17 cellular contexts compared by ENCODE assay signal in the genomic region with DNA sequence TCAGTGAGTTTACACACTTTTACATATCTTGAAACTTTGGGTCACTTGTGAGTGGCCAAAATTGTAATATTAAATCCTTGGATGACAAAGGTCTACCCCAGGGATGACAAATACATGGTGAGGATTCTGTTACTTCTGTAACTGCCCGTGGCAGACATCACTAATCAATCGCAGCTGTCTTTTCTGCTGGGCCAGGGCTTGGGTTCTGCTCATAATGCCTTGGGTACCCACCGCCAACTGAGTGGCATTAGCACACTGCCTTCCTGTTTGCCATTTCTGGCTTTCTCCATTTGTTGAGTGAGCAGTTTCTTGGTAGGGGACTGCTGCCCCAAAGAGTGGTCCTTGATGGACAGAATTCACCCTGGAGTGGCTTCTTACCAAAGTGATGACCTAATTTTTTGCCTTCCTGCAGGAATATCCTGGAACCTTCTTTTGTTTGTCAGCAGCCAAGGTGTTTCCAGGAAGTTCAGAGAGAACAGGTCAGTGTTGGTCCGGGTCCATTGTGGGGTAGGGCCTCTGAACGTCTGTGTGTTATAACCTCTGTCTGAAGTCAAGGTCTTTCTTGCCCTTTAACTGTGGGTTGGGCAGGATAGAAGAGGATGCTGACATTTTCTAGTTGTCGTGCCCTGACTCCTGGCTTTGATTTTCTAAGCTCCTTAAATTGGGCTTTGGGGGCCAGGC. TPM values are rescaled to one million over a fixed set of nuclear protein-coding genes. Genes with fewer than 3 reads are reported as not detected.
DNase-seq lines count a peak whose midpoint lies in the region; ATAC-seq, FAIRE-seq and TF ChIP-seq lines count a peak whose summit lies in the region.
"Had no signal": no experiment of that assay in that cellular context is flagged by ENCODE, and none has a peak within 500 bp of the region (broad histone marks: within the 10 kb centered on the region; RNA-seq: fewer than 3 reads in every experiment).

No MANE protein-coding gene starts in this region.

- H2AFZ ChIP-seq in Loucy (ENCODE audit: low read length) = peak overlapping the region; percentile 76
- H2AFZ ChIP-seq: PC-9 had no signal

- no peaks in the 10 kb centered on the region for H3K9me3 Mint-ChIP-seq in mesothelial cell of epicardium
- H3K9me3 Mint-ChIP-seq: dendritic cell treated with granulocyte-macrophage colony-stimulating factor and Interleukin-4, amounts not matched to agents 40 ng/mL and 50 ng/mL, for 4 days; natural killer cell had no signal

- no peak for DNase-seq in left ventricle myocardium inferior
- no peak for DNase-seq in mesothelial cell of epicardium (ENCODE audit: low spot score in 2 of 2, unreplicated experiment in 2 of 2)
- DNase-seq in testis = peak; percentile 23
- DNase-seq in RCC 7860 (ENCODE audit: low spot score) = no peak
- DNase-seq: activated CD4-positive, alpha-beta T cell treated with anti-CD3 and anti-CD28 coated beads for 36 hours; BE2C; erythroblast; natural killer cell; NCI-H1092; NCI-H748 treated with DMSO at 0.1 percent for 48 hours; SK-N-SH; thyroid gland had no signal

- TF ChIP-seq POLR2A in testis (IDR thresholded peaks at IDR 0.05) = no peak

- H3K9me3 ChIP-seq in Loucy (ENCODE audit: insufficient read depth, low read depth, low read length) (no peaks in the 10 kb centered on the region), left ventricle myocardium inferior (replicated peaks) (no peaks in the 10 kb centered on the region), testis (no peaks in the 10 kb centered on the region)
- H3K9me3 ChIP-seq: BE2C, SK-N-SH, thyroid gland had no signal

- no peaks in the 10 kb centered on the region for H3K27me3 Mint-ChIP-seq in mesothelial cell of epicardium (ENCODE audit: low read depth)
- H3K27me3 Mint-ChIP-seq: activated CD4-positive, alpha-beta T cell treated with anti-CD3 and anti-CD28 coated beads for 36 hours had no signal

- H3K4me1 Mint-ChIP-seq in mesothelial cell of epicardium = peaks cover 42% of the 10 kb centered on the region
- H3K4me1 Mint-ChIP-seq: natural killer cell had no signal

- no peak overlapping the region for H3K9ac ChIP-seq in Loucy (ENCODE audit: low read depth, low read length, poor library complexity, severe bottlenecking)
- H3K9ac ChIP-seq: SK-N-SH had no signal

- H3K27me3 ChIP-seq in Loucy (ENCODE audit: insufficient read depth, low read length, poor library complexity, severe bottlenecking) (no peaks in the 10 kb centered on the region), left ventricle myocardium inferior (ENCODE audit: low read depth) (no peaks in the 10 kb centered on the region), testis (no peaks in the 10 kb centered on the region)
- H3K27me3 ChIP-seq: BE2C, thyroid gland had no signal

- intact Hi-C loops in left ventricle myocardium inferior (cut with micrococcal nuclease) (no loop called here), testis (cut with DNase I; ENCODE audit: low total_unique reads) (no loop called here)

- H3K27ac ChIP-seq in left ventricle myocardium inferior (replicated peaks) (peak overlapping the region; percentile 95), testis (no peak overlapping the region)
- H3K27ac ChIP-seq: PC-9 had no signal

- TF ChIP-seq CTCF in Loucy (conservative IDR thresholded peaks at IDR 0.05; ENCODE audit: low read length) (no peak), left ventricle myocardium inferior (IDR thresholded peaks at IDR 0.05; ENCODE audit: borderline replicate concordance) (no peak), mesothelial cell of epicardium (IDR thresholded peaks at IDR 0.05; ENCODE audit: unreplicated experiment) (no peak), testis (IDR thresholded peaks at IDR 0.05) (no peak)

- no peaks in the 10 kb centered on the region for H3K36me3 ChIP-seq in Loucy (ENCODE audit: insufficient read depth, low read length)
- no peaks in the 10 kb centered on the region for H3K36me3 ChIP-seq in left ventricle myocardium inferior
- no peaks in the 10 kb centered on the region for H3K36me3 ChIP-seq in testis (ENCODE audit: low read depth, missing control alignments)
- H3K36me3 ChIP-seq: thyroid gland had no signal

- no peak for ATAC-seq in GM18519 (IDR thresholded peaks at IDR 0.05; ENCODE audit: low FRiP score, unreplicated experiment)
- ATAC-seq in GM18873 (IDR thresholded peaks at IDR 0.05; ENCODE audit: low FRiP score, unreplicated experiment) = no peak
- ATAC-seq: activated CD4-positive, alpha-beta T cell treated with anti-CD3 and anti-CD28 coated beads for 36 hours; natural killer cell had no signal

- WGBS in testis, 2 donors = 65 to 73% methylated on average over 6 of the region's 6 CpGs

- no peaks in the 10 kb centered on the region for H3K79me2 ChIP-seq in Loucy (ENCODE audit: insufficient read depth, low read length)

- no peaks in the 10 kb centered on the region for H3K9me2 ChIP-seq in Loucy (replicated peaks; ENCODE audit: low read depth, low read length)
- H3K9me2 ChIP-seq: SK-N-SH had no signal

- peaks cover 8% of the 10 kb centered on the region for H3K4me1 ChIP-seq in Loucy (ENCODE audit: insufficient read depth, low read length, poor library complexity, severe bottlenecking)
- H3K4me1 ChIP-seq in left ventricle myocardium inferior = peaks cover 98% of the 10 kb centered on the region
- peaks cover 2% of the 10 kb centered on the region for H3K4me1 ChIP-seq in testis
- H3K4me1 ChIP-seq: BE2C had no signal

- peak overlapping the region; percentile 9 for H3K27ac Mint-ChIP-seq in mesothelial cell of epicardium
- H3K27ac Mint-ChIP-seq: activated CD4-positive, alpha-beta T cell treated with anti-CD3 and anti-CD28 coated beads for 36 hours; dendritic cell treated with granulocyte-macrophage colony-stimulating factor and Interleukin-4, amounts not matched to agents 40 ng/mL and 50 ng/mL, for 4 days; natural killer cell had no signal

- H3K36me3 Mint-ChIP-seq in mesothelial cell of epicardium = peaks cover 10% of the 10 kb centered on the region
- H3K36me3 Mint-ChIP-seq: natural killer cell had no signal

- H3K4me3 ChIP-seq in Loucy (ENCODE audit: low read length, poor library complexity, severe bottlenecking) (peak overlapping the region; percentile 60), left ventricle myocardium inferior (peak overlapping the region; percentile 15), testis (no peak overlapping the region)
- H3K4me3 ChIP-seq: PC-9, thyroid gland had no signal

- no peaks in the 10 kb centered on the region for H3F3A ChIP-seq in Loucy (ENCODE audit: low read depth)

- no peak overlapping the region for H3K4me3 Mint-ChIP-seq in mesothelial cell of epicardium
- H3K4me3 Mint-ChIP-seq: activated CD4-positive, alpha-beta T cell treated with anti-CD3 and anti-CD28 coated beads for 36 hours; dendritic cell treated with granulocyte-macrophage colony-stimulating factor and Interleukin-4, amounts not matched to agents 40 ng/mL and 50 ng/mL, for 4 days; natural killer cell had no signal

- peak overlapping the region; percentile 42 for H3K4me2 ChIP-seq in Loucy (ENCODE audit: low read depth, low read length, poor library complexity, severe bottlenecking)
- H3K4me2 ChIP-seq: PC-9, SK-N-SH had no signal

- FAIRE-seq in RCC 7860 (lab: Jason Lieb, UNC) = no peak

- H4K20me1 ChIP-seq in Loucy (ENCODE audit: insufficient read depth, low read length, poor library complexity, severe bottlenecking) = no peaks in the 10 kb centered on the region

RNA-seq across cellular contexts. Expression of a gene that starts 6.2 kb away (rescaled TPM):
- total RNA-seq in left ventricle myocardium inferior (305 TPM), mesothelial cell of epicardium (46.7 to 49.4 TPM (median 48.8 TPM) in 3 replicates), testis (10 to 100 TPM; 19.8 to 23.5 TPM)
- polyA plus RNA-seq in testis (ENCODE audit: insufficient read depth, low read depth, low replicate concordance) = 14.2 TPM

Comparison
In these comparisons a context has a peak if more than half of its experiments do, and no peak if none do; other contexts are left out.
1. H3K4me3 ChIP-seq: peak in Loucy (single experiment) and left ventricle myocardium inferior (single experiment); none in testis (0 of 2).